1 cellular context compared by ENCODE assay signal in genomic region chr10:118374404-118374803, GRCh38.
TF ChIP-seq lines count a peak whose summit lies in the region.

No MANE protein-coding gene starts in this region.

TF ChIP-seq in IMR-90, 13 proteins besides CTCF, POLR2A, EP300 and RAD21 (continued from another document):
- TF ChIP-seq ELK1 (IDR thresholded peaks at IDR 0.05; ENCODE audit: borderline replicate concordance, low read depth, low read length): no peak
